ENCODE assay signal across 7 cellular contexts in genomic region chr13:48038763-48039162, GRCh38. TPM values are rescaled to one million over a fixed set of nuclear protein-coding genes. Genes with fewer than 3 reads are reported as not detected.
DNase-seq lines count a peak whose midpoint lies in the region; ATAC-seq, FAIRE-seq and TF ChIP-seq lines count a peak whose summit lies in the region.

No MANE protein-coding gene starts in this region.

- no peak for TF ChIP-seq CTCF in gastrocnemius medialis (IDR thresholded peaks at IDR 0.05 in 4 of 5, conservative IDR thresholded peaks at IDR 0.05 in 1 of 5)
- TF ChIP-seq CTCF in omental fat pad (IDR thresholded peaks at IDR 0.05) = no peak

- H3K4me1 ChIP-seq in gastrocnemius medialis = peaks cover 6 to 16% of the 10 kb centered on the region in 2 donors

- H3K4me3 ChIP-seq in gastrocnemius medialis = peak overlapping the region in 1 of 4 donors; percentile 87

- ATAC-seq in gastrocnemius medialis = no peak
- no peak for ATAC-seq in omental fat pad (ENCODE audit: low FRiP score)
- no peak for ATAC-seq in GM19455 (IDR thresholded peaks at IDR 0.05; ENCODE audit: unreplicated experiment)

- in situ Hi-C loops in gastrocnemius medialis (cut with MboI; ENCODE audit: low sequenced_read_pairs in 4 of 4) = loop anchor here in 1 of 4 donors (10.0 kb wide), 1 partner anchor 56 kb away; the partner anchor contains the start of gene MED4

- H3K36me3 ChIP-seq in gastrocnemius medialis = peaks cover 0 to 13% of the 10 kb centered on the region in 2 donors

- H3K27me3 ChIP-seq in gastrocnemius medialis = no peaks in the 10 kb centered on the region

- intact Hi-C loops in gastrocnemius medialis (cut with DNase I; ENCODE audit: low total_unique reads) = loop anchor here (1.0 to 5.0 kb wide), 2 partner anchors 38 to 194 kb away; partner anchors contain the start of gene ITM2B

- no peaks in the 10 kb centered on the region for H3K9me3 ChIP-seq in gastrocnemius medialis

- peak overlapping the region; percentile 92 for H3K27ac ChIP-seq in epithelial cell of prostate
- peak overlapping the region; percentile 93 to 99 (median 97) for H3K27ac ChIP-seq in gastrocnemius medialis

- no peak for DNase-seq in GM19239 (ENCODE audit: insufficient read length, low spot score)
- DNase-seq in NOMO-1 treated with dmso at 0.1 percent for 144 hours (lab: John Stamatoyannopoulos, UW; ENCODE audit: unreplicated experiment) = peak; percentile 3
- DNase-seq in epithelial cell of prostate (ENCODE audit: low read depth, low spot score) = no peak
- DNase-seq in gastrocnemius medialis = no peak
- no peak for DNase-seq in NCI-H1694 treated with DMSO at 0.1 percent for 48 hours (lab: John Stamatoyannopoulos, UW)
- no peak for DNase-seq in omental fat pad (ENCODE audit: low spot score)

- no peak for TF ChIP-seq POLR2A in gastrocnemius medialis (IDR thresholded peaks at IDR 0.05)

- FAIRE-seq in GM19239 (lab: Jason Lieb, UNC) = peak; percentile 80

RNA-seq across cellular contexts. Expression of gene NUDT15, which starts 1.2 kb away (rescaled TPM):
- total RNA-seq in gastrocnemius medialis = 10 to 100 TPM in 2 of 4 donors, 1 to 10 TPM in 2; 7.1 to 13.9 (median 10.7) TPM
- 10 to 100 TPM in 1 of 4 donors, 1 to 10 TPM in 3; 8.6 to 11.2 (median 9.0) TPM for total RNA-seq in omental fat pad

RNA-seq across cellular contexts. Expression of gene SUCLA2, which starts 37.7 kb away (rescaled TPM):
- total RNA-seq in gastrocnemius medialis = 100 to 1,000 TPM in 2 of 4 donors, 10 to 100 TPM in 2; 82.2 to 142 (median 97.0) TPM
- 10 to 100 TPM; 37.2 to 91.6 (median 68.7) TPM for total RNA-seq in omental fat pad

RNA-seq across cellular contexts. Expression of gene MED4, which starts 56.1 kb away (rescaled TPM):
- total RNA-seq in gastrocnemius medialis = 10 to 100 TPM; 30.7 to 37.5 (median 31.9) TPM
- 10 to 100 TPM; 27.4 to 42.9 (median 35.0) TPM for total RNA-seq in omental fat pad
